Comparison of ENCODE assay signal across 8 cellular contexts in genomic region chr4:140154572-140154891, GRCh38. TPM values are rescaled to one million over a fixed set of nuclear protein-coding genes. Genes with fewer than 3 reads are reported as not detected.
DNase-seq lines count a peak whose midpoint lies in the region; ATAC-seq lines count a peak whose summit lies in the region.

No MANE protein-coding gene starts in this region.

- peak overlapping the region; percentile 81 for H3K4me3 ChIP-seq in iPS-15b (ENCODE audit: low read depth, low read length)

- H3K27me3 Mint-ChIP-seq in activated CD4-positive, alpha-beta memory T cell treated with anti-CD3 and anti-CD28 coated beads for 36 hours = peaks cover 16% of the 10 kb centered on the region
- H3K27me3 Mint-ChIP-seq in stimulated activated memory B cell treated with anti-CD40 and anti-IgM and Interleukin-4, amounts not matched to agents 10 μg/mL and 1 μg/mL and 100 μg/mL, for 72 hours = peaks cover 58% of the 10 kb centered on the region

- H3K36me3 Mint-ChIP-seq in activated CD4-positive, alpha-beta memory T cell treated with anti-CD3 and anti-CD28 coated beads for 36 hours = no peaks in the 10 kb centered on the region
- no peaks in the 10 kb centered on the region for H3K36me3 Mint-ChIP-seq in stimulated activated memory B cell treated with anti-CD40 and anti-IgM and Interleukin-4, amounts not matched to agents 10 μg/mL and 1 μg/mL and 100 μg/mL, for 72 hours

- peaks cover 4% of the 10 kb centered on the region for H3K4me1 ChIP-seq in iPS-15b (ENCODE audit: control insufficient read depth, insufficient read depth, low read length)

- H3K27me3 ChIP-seq in iPS-15b (ENCODE audit: control insufficient read depth, insufficient read depth, low read length) = no peaks in the 10 kb centered on the region

- no peaks in the 10 kb centered on the region for H3K9me3 ChIP-seq in iPS-15b (ENCODE audit: control insufficient read depth, insufficient read depth, low read length)

- H3K4me1 Mint-ChIP-seq in activated CD4-positive, alpha-beta memory T cell treated with anti-CD3 and anti-CD28 coated beads for 36 hours (ENCODE audit: low read depth) = peaks cover 45% of the 10 kb centered on the region
- peaks cover 35% of the 10 kb centered on the region for H3K4me1 Mint-ChIP-seq in stimulated activated memory B cell treated with anti-CD40 and anti-IgM and Interleukin-4, amounts not matched to agents 10 μg/mL and 1 μg/mL and 100 μg/mL, for 72 hours

- H3K9me3 Mint-ChIP-seq in activated CD4-positive, alpha-beta memory T cell treated with anti-CD3 and anti-CD28 coated beads for 36 hours = no peaks in the 10 kb centered on the region
- H3K9me3 Mint-ChIP-seq in stimulated activated memory B cell treated with anti-CD40 and anti-IgM and Interleukin-4, amounts not matched to agents 10 μg/mL and 1 μg/mL and 100 μg/mL, for 72 hours = no peaks in the 10 kb centered on the region

- CTCF ChIA-PET in activated CD4-positive, alpha-beta memory T cell treated with anti-CD3 and anti-CD28 coated beads for 36 hours (lab: Charles Lee) = no interaction called here

- H3K36me3 ChIP-seq in iPS-15b (ENCODE audit: control insufficient read depth, insufficient read depth, low read length) = no peaks in the 10 kb centered on the region

- intact Hi-C loops in activated CD4-positive, alpha-beta memory T cell treated with anti-CD3 and anti-CD28 coated beads for 36 hours (cut with micrococcal nuclease) = loop anchor here (1.0 to 5.0 kb wide), 7 partner anchors 97 to 1072 kb away; partner anchors contain the start of genes ELF2, NAA15, NDUFC1 and SCOC

- ATAC-seq in stimulated activated memory B cell treated with anti-CD40 and anti-IgM and Interleukin-4, amounts not matched to agents 10 μg/mL and 1 μg/mL and 100 μg/mL, for 72 hours = no peak

- POLR2A ChIA-PET in activated CD4-positive, alpha-beta memory T cell treated with anti-CD3 and anti-CD28 coated beads for 36 hours (lab: Charles Lee) = no interaction called here

- no peak overlapping the region for H3K9ac ChIP-seq in iPS-15b (ENCODE audit: low read depth, low read length)

- DNase-seq in NCI-H2081 treated with DMSO at 0.1 percent for 48 hours (lab: John Stamatoyannopoulos, UW) (peak; percentile 35), NCI-H2081 (lab: John Stamatoyannopoulos, UW) (no peak), GM19240 (ENCODE audit: insufficient read length, low spot score) (no peak)
- no peak for DNase-seq in activated CD4-positive, alpha-beta memory T cell treated with anti-CD3 and anti-CD28 coated beads for 36 hours
- no peak for DNase-seq in stimulated activated CD4-positive, alpha-beta T cell treated with anti-CD3 and anti-CD28 coated beads, Interleukin-4, amount 100 ng/mL, for 24 hours
- no peak for DNase-seq in activated CD4-positive, alpha-beta T cell treated with anti-CD3 and anti-CD28 coated beads for 1 hour

- H3K4me3 Mint-ChIP-seq in activated CD4-positive, alpha-beta memory T cell treated with anti-CD3 and anti-CD28 coated beads for 36 hours = peak overlapping the region; percentile 78
- peak overlapping the region; percentile 80 for H3K4me3 Mint-ChIP-seq in stimulated activated memory B cell treated with anti-CD40 and anti-IgM and Interleukin-4, amounts not matched to agents 10 μg/mL and 1 μg/mL and 100 μg/mL, for 72 hours

- H3K27ac Mint-ChIP-seq in activated CD4-positive, alpha-beta memory T cell treated with anti-CD3 and anti-CD28 coated beads for 36 hours = no peak overlapping the region
- no peak overlapping the region for H3K27ac Mint-ChIP-seq in stimulated activated memory B cell treated with anti-CD40 and anti-IgM and Interleukin-4, amounts not matched to agents 10 μg/mL and 1 μg/mL and 100 μg/mL, for 72 hours

RNA-seq across cellular contexts. Expression of gene MAML3, which starts 0.5 kb away (rescaled TPM):
- total RNA-seq in activated CD4-positive, alpha-beta memory T cell treated with anti-CD3 and anti-CD28 coated beads for 36 hours = under 1 TPM; 0.51 to 0.76 TPM
